ENCODE assay signal across 13 cellular contexts in genomic region chr1:200816624-200817224, GRCh38. TPM values are rescaled to one million over a fixed set of nuclear protein-coding genes. Genes with fewer than 3 reads are reported as not detected.
"Had no signal": no experiment of that assay in that cellular context is flagged by ENCODE, and none has a peak within 500 bp of the region (broad histone marks: within the 10 kb centered on the region; RNA-seq: fewer than 3 reads in every experiment).

No MANE protein-coding gene starts in this region.

RNA-seq across cellular contexts. Expression of gene GPR25, which starts 56.1 kb away (rescaled TPM):
- total RNA-seq: activated CD4-positive, alpha-beta memory T cell treated with anti-CD3 and anti-CD28 coated beads for 36 hours; activated CD4-positive, alpha-beta T cell treated with anti-CD3 and anti-CD28 coated beads, Interleukin-2, amount 10 ng/mL, durations not matched to agents 24 days and 14 days; activated CD8-positive, alpha-beta memory T cell treated with anti-CD3 and anti-CD28 coated beads for 36 hours; activated naive CD4-positive, alpha-beta T cell treated with anti-CD3 and anti-CD28 coated beads for 36 hours; activated naive CD4-positive, alpha-beta T cell treated with anti-CD3 and anti-CD28 coated beads, Interleukin-2, amount 50 U/mL, for 72 hours; activated naive CD8-positive, alpha-beta T cell treated with anti-CD3 and anti-CD28 coated beads for 36 hours; activated T-cell treated with anti-CD3 and anti-CD28 coated beads, Interleukin-2, amount 50 U/mL, for 72 hours; activated T-helper 1 cell treated with anti-CD3 and anti-CD28 coated beads, Interleukin-12 subunit alpha, Interleukin-12 subunit beta, Interleukin-2, Interleukin-4 antibody, amounts not matched to agents 30 ng/mL and 10 ng/mL and 1 ng/mL, durations not matched to agents 14 hours and 24 hours and 36 hours; aorta; astrocyte; chondrocyte had no signal
- polyA plus RNA-seq: adrenal gland, aorta, cardiac muscle cell had no signal
